In the genomic region with DNA sequence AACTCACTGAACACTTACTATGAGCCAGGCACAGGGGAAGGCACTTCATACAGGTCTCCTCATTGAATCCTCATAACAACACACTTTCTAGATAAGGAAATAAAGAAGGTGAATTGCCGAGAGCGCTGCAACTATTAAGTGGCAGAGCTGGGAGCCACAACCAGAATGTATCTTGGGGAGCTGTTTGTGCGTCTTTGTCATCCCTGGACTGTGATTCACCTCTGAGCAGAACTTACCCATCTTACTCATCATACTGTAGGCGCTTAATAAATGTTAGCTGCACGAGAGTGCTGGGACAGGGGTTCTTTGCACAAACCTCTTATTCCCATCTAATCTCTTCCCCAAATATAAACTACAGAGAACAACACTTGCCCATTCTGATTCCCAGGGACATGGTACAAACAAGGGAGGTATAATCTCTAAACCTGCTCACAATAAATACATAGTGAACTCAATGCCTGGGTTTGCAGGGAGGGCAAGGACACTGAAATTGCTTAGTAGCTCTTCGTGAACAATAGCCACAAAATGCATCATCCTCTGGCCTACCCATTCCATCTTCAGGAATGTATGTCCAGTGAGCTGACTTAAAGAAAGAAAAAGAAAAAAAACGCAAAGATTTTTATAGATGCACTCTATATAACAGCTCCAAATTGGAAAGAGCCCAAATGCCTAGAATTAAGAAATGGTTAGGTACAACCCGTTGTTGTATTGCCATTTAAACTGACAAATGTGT, we compare ENCODE assay signal across 14 cellular contexts. TPM values are rescaled to one million over a fixed set of nuclear protein-coding genes. Genes with fewer than 3 reads are reported as not detected.
DNase-seq lines count a peak whose midpoint lies in the region; ATAC-seq and TF ChIP-seq lines count a peak whose summit lies in the region.
"Had no signal": no experiment of that assay in that cellular context is flagged by ENCODE, and none has a peak within 500 bp of the region (broad histone marks: within the 10 kb centered on the region; RNA-seq: fewer than 3 reads in every experiment).

No MANE protein-coding gene starts in this region.

- H3K4ac ChIP-seq in trophoblast cell (ENCODE audit: low read depth, low read length) = no peak overlapping the region

- H2BK120ac ChIP-seq in trophoblast cell (ENCODE audit: insufficient read depth, low read length, poor library complexity) = no peak overlapping the region

- no peak overlapping the region for H2BK5ac ChIP-seq in trophoblast cell (ENCODE audit: low read depth, low read length, poor library complexity)

- POLR2A ChIA-PET in activated CD4-positive, alpha-beta memory T cell treated with anti-CD3 and anti-CD28 coated beads for 36 hours (lab: Charles Lee) = interaction anchor here (0.8 to 4.5 kb wide), 10 partner anchors 8 to 253 kb away, joined by 3 to 20 read pairs (median 4); a partner anchor contains a TSS

- H4K91ac ChIP-seq in trophoblast cell (ENCODE audit: low read depth, low read length) = no peak overlapping the region

- H3K9ac ChIP-seq in trophoblast cell (ENCODE audit: low read length) = no peak overlapping the region
- H3K9ac ChIP-seq: KMS-11 had no signal

- WGBS in esophagus muscularis mucosa = 88% methylated on average over 8 of the region's 8 CpGs
- no CpG with 5 or more reads among the region's 8 CpGs for WGBS in trophoblast cell (ENCODE audit: extremely low coverage, insufficient coverage, insufficient read length)

- no peaks in the 10 kb centered on the region for H3K27me3 ChIP-seq in esophagus muscularis mucosa
- no peaks in the 10 kb centered on the region for H3K27me3 ChIP-seq in trophoblast cell (ENCODE audit: insufficient read depth, low read length)
- H3K27me3 ChIP-seq: upper lobe of left lung had no signal

- H3K4me3 Mint-ChIP-seq in stimulated activated naive CD8-positive, alpha-beta T cell treated with anti-CD3 and anti-CD28 coated beads, Interleukin-15, amount 100 ng/mL, for 72 hours = no peak overlapping the region
- H3K4me3 Mint-ChIP-seq in activated CD4-positive, alpha-beta memory T cell treated with anti-CD3 and anti-CD28 coated beads for 36 hours = peak overlapping the region; percentile 93

- CTCF ChIA-PET in activated CD4-positive, alpha-beta memory T cell treated with anti-CD3 and anti-CD28 coated beads for 36 hours (lab: Charles Lee) = interaction anchor here (0.8 to 18.9 kb wide), 13 partner anchors 8 to 455 kb away, joined by 3 to 394 read pairs (median 5); a partner anchor contains a TSS

- H3K4me1 ChIP-seq in esophagus muscularis mucosa (peaks cover 54 to 61% (median 57%) of the 10 kb centered on the region in 4 donors), trophoblast cell (ENCODE audit: control insufficient read depth in 1 of 2, insufficient read depth in 2 of 2, low read length in 2 of 2) (peaks cover 10 to 22% of the 10 kb centered on the region in 2 experiments)

- peaks cover 0 to 9% (median 2%) of the 10 kb centered on the region in 4 donors for H3K36me3 ChIP-seq in esophagus muscularis mucosa
- no peaks in the 10 kb centered on the region for H3K36me3 ChIP-seq in trophoblast cell (ENCODE audit: control insufficient read depth in 1 of 2, insufficient read depth in 2 of 2, low read length in 2 of 2)
- H3K36me3 ChIP-seq: upper lobe of left lung had no signal

- no peak for TF ChIP-seq POLR2A in esophagus muscularis mucosa (IDR thresholded peaks at IDR 0.05; ENCODE audit: low read depth)

- no peaks in the 10 kb centered on the region for H3K9me3 Mint-ChIP-seq in stimulated activated naive CD8-positive, alpha-beta T cell treated with anti-CD3 and anti-CD28 coated beads, Interleukin-15, amount 100 ng/mL, for 72 hours
- no peaks in the 10 kb centered on the region for H3K9me3 Mint-ChIP-seq in activated CD4-positive, alpha-beta memory T cell treated with anti-CD3 and anti-CD28 coated beads for 36 hours

- intact Hi-C loops in activated CD4-positive, alpha-beta memory T cell treated with anti-CD3 and anti-CD28 coated beads for 36 hours (cut with micrococcal nuclease) = loop anchor here (1.0 to 5.0 kb wide), 3 partner anchors 13 to 485 kb away; a partner anchor contains a TSS
- intact Hi-C loops in esophagus muscularis mucosa (cut with DNase I) = no loop called here

- no peaks in the 10 kb centered on the region for H3K79me1 ChIP-seq in trophoblast cell (ENCODE audit: low read length)

- ATAC-seq in stimulated activated naive CD8-positive, alpha-beta T cell treated with anti-CD3 and anti-CD28 coated beads, Interleukin-15, Interleukin-2, amounts not matched to agents 100 U/mL and 50 U/mL, for 24 hours = peak; percentile 16
- no peak for ATAC-seq in stimulated activated naive CD8-positive, alpha-beta T cell treated with anti-CD3 and anti-CD28 coated beads, Interleukin-15, amount 100 ng/mL, for 72 hours
- no peak for ATAC-seq in GM18511 (IDR thresholded peaks at IDR 0.05; ENCODE audit: unreplicated experiment)
- ATAC-seq: HCT116, Panc1 had no signal

- no peak for DNase-seq in stimulated activated naive CD8-positive, alpha-beta T cell treated with anti-CD3 and anti-CD28 coated beads, Interleukin-15, Interleukin-2, amounts not matched to agents 100 U/mL and 50 U/mL, for 24 hours
- DNase-seq in stimulated activated naive CD8-positive, alpha-beta T cell treated with anti-CD3 and anti-CD28 coated beads, Interleukin-15, amount 100 ng/mL, for 72 hours = no peak
- peak; percentile 75 for DNase-seq in activated CD4-positive, alpha-beta memory T cell treated with anti-CD3 and anti-CD28 coated beads for 36 hours
- DNase-seq in fibroblast of the aortic adventitia (ENCODE audit: low read depth) = peak; percentile 34
- no peak for DNase-seq in esophagus muscularis mucosa (ENCODE audit: extremely low spot score)
- DNase-seq in GM19238 (ENCODE audit: insufficient read length, low spot score) = no peak
- DNase-seq in trophoblast cell = no peak
- DNase-seq: mesendoderm, upper lobe of left lung had no signal

- no peak overlapping the region for H3K18ac ChIP-seq in trophoblast cell (ENCODE audit: low read length)

- peaks cover 63% of the 10 kb centered on the region for H3K4me1 Mint-ChIP-seq in stimulated activated naive CD8-positive, alpha-beta T cell treated with anti-CD3 and anti-CD28 coated beads, Interleukin-15, amount 100 ng/mL, for 72 hours
- H3K4me1 Mint-ChIP-seq in activated CD4-positive, alpha-beta memory T cell treated with anti-CD3 and anti-CD28 coated beads for 36 hours (ENCODE audit: low read depth) = peaks cover 73% of the 10 kb centered on the region

- peak overlapping the region in 1 of 2 donors; percentile 46 for H3K27ac Mint-ChIP-seq in stimulated activated naive CD8-positive, alpha-beta T cell treated with anti-CD3 and anti-CD28 coated beads, Interleukin-15, amount 100 ng/mL, for 72 hours
- H3K27ac Mint-ChIP-seq in activated CD4-positive, alpha-beta memory T cell treated with anti-CD3 and anti-CD28 coated beads for 36 hours = peak overlapping the region; percentile 97

- H2BK12ac ChIP-seq in trophoblast cell (ENCODE audit: low read length) = no peak overlapping the region

- no peak overlapping the region for H4K8ac ChIP-seq in trophoblast cell (ENCODE audit: low read depth, low read length)

- H3K14ac ChIP-seq in trophoblast cell (ENCODE audit: low read length) = no peak overlapping the region

- H4K12ac ChIP-seq in trophoblast cell (ENCODE audit: low read depth, low read length) = no peak overlapping the region

- no peaks in the 10 kb centered on the region for H3K79me2 ChIP-seq in trophoblast cell (ENCODE audit: control insufficient read depth, insufficient read depth, low read length, poor library complexity)

- H3K4me3 ChIP-seq in fibroblast of the aortic adventitia (ENCODE audit: low read depth, low read length) = no peak overlapping the region
- H3K4me3 ChIP-seq in esophagus muscularis mucosa = no peak overlapping the region
- H3K4me3 ChIP-seq in trophoblast cell (ENCODE audit: low read depth, low read length) = no peak overlapping the region
- H3K4me3 ChIP-seq: upper lobe of left lung had no signal

- TF ChIP-seq EP300 in esophagus muscularis mucosa (IDR thresholded peaks at IDR 0.05) = no peak

- H3K23ac ChIP-seq in trophoblast cell (ENCODE audit: low read length) = no peak overlapping the region

- TF ChIP-seq CTCF in fibroblast of the aortic adventitia (IDR thresholded peaks at IDR 0.05; ENCODE audit: insufficient read depth, low read length) = no peak
- TF ChIP-seq CTCF in esophagus muscularis mucosa (IDR thresholded peaks at IDR 0.05) = no peak

- H3K27ac ChIP-seq in esophagus muscularis mucosa (replicated peaks in 1 of 4) (no peak overlapping the region), trophoblast cell (ENCODE audit: low read depth, low read length) (no peak overlapping the region)
- H3K27ac ChIP-seq: KMS-11, VCaP had no signal

- no peaks in the 10 kb centered on the region for H3K27me3 Mint-ChIP-seq in stimulated activated naive CD8-positive, alpha-beta T cell treated with anti-CD3 and anti-CD28 coated beads, Interleukin-15, amount 100 ng/mL, for 72 hours
- H3K27me3 Mint-ChIP-seq in activated CD4-positive, alpha-beta memory T cell treated with anti-CD3 and anti-CD28 coated beads for 36 hours = no peaks in the 10 kb centered on the region

- H2AFZ ChIP-seq in trophoblast cell (ENCODE audit: insufficient read depth, low read length, poor library complexity) = no peak overlapping the region

- H3K36me3 Mint-ChIP-seq in activated CD4-positive, alpha-beta memory T cell treated with anti-CD3 and anti-CD28 coated beads for 36 hours = peaks cover 2% of the 10 kb centered on the region

- no peak overlapping the region for H2AK5ac ChIP-seq in trophoblast cell (ENCODE audit: low read length)

- H3K9me3 ChIP-seq in esophagus muscularis mucosa (no peaks in the 10 kb centered on the region), trophoblast cell (ENCODE audit: insufficient read depth, low read depth, low read length) (no peaks in the 10 kb centered on the region)
- H3K9me3 ChIP-seq: upper lobe of left lung had no signal

- H3K4me2 ChIP-seq in trophoblast cell (ENCODE audit: low read length) = no peak overlapping the region
- H3K4me2 ChIP-seq: KMS-11 had no signal

RNA-seq across cellular contexts. Expression of a gene that starts 43.0 kb away (rescaled TPM):
- total RNA-seq in activated CD4-positive, alpha-beta memory T cell treated with anti-CD3 and anti-CD28 coated beads for 36 hours = 10 to 100 TPM; 46.3 to 47.1 TPM
- total RNA-seq in fibroblast of the aortic adventitia (ENCODE audit: low replicate concordance) (78.3 and 82.8 TPM in 2 replicates), esophagus muscularis mucosa (10 to 100 TPM; 46.7 to 82.7 (median 64.6) TPM)
- 15.5 and 16.9 TPM in 2 replicates for polyA plus RNA-seq in trophoblast cell (2013)

Comparison
In these comparisons a context has a peak if more than half of its experiments do, and no peak if none do; other contexts are left out.
1. DNase-seq: peak in activated CD4-positive, alpha-beta memory T cell treated with anti-CD3 and anti-CD28 coated beads for 36 hours (single experiment) and fibroblast of the aortic adventitia (single experiment); none in stimulated activated naive CD8-positive, alpha-beta T cell treated with anti-CD3 and anti-CD28 coated beads, Interleukin-15, Interleukin-2, amounts not matched to agents 100 U/mL and 50 U/mL, for 24 hours (single experiment), stimulated activated naive CD8-positive, alpha-beta T cell treated with anti-CD3 and anti-CD28 coated beads, Interleukin-15, amount 100 ng/mL, for 72 hours (0 of 2), esophagus muscularis mucosa (single experiment), GM19238 (single experiment) and trophoblast cell (0 of 2).